ENCODE assay signal across 18 cellular contexts in genomic region chr12:42422785-42423184, GRCh38.
DNase-seq lines count a peak whose midpoint lies in the region; ATAC-seq, FAIRE-seq and TF ChIP-seq lines count a peak whose summit lies in the region.
"Had no signal": no experiment of that assay in that cellular context is flagged by ENCODE, and none has a peak within 500 bp of the region (broad histone marks: within the 10 kb centered on the region; RNA-seq: fewer than 3 reads in every experiment).

No MANE protein-coding gene starts in this region.

- ATAC-seq in GM21515 (IDR thresholded peaks at IDR 0.05; ENCODE audit: unreplicated experiment) (peak; percentile 44), HG03439 (IDR thresholded peaks at IDR 0.05; ENCODE audit: unreplicated experiment) (peak; percentile 55)
- ATAC-seq: upper lobe of right lung had no signal

- H3K4me3 ChIP-seq in esophagus squamous epithelium = no peak overlapping the region
- H3K4me3 ChIP-seq: upper lobe of right lung had no signal

- no peak for TF ChIP-seq CTCF in esophagus squamous epithelium (IDR thresholded peaks at IDR 0.05)

- H3K4me1 ChIP-seq in esophagus squamous epithelium = peaks cover 0 to 6% (median 0%) of the 10 kb centered on the region in 3 donors

- H3K4me3 Mint-ChIP-seq in activated T-helper 2 cell treated with anti-CD3 and anti-CD28 coated beads, Interferon-gamma antibody, Interleukin-2, Interleukin-4, amounts not matched to agents 10 μg/mL and 5 μg/mL and 100 μg/mL, durations not matched to agents 14 hours and 24 hours and 36 hours (ENCODE audit: low read depth) = no peak overlapping the region
- H3K4me3 Mint-ChIP-seq: activated naive CD8-positive, alpha-beta T cell had no signal

- no peaks in the 10 kb centered on the region for H3K9me3 ChIP-seq in esophagus squamous epithelium
- H3K9me3 ChIP-seq: neutrophil, upper lobe of right lung had no signal

- peaks cover 25% of the 10 kb centered on the region for H3K4me1 Mint-ChIP-seq in activated T-helper 2 cell treated with anti-CD3 and anti-CD28 coated beads, Interferon-gamma antibody, Interleukin-2, Interleukin-4, amounts not matched to agents 10 μg/mL and 5 μg/mL and 100 μg/mL, durations not matched to agents 14 hours and 24 hours and 36 hours (ENCODE audit: low read depth)

- no peak for DNase-seq in GM12892 (ENCODE audit: insufficient read length)
- no peak for DNase-seq in NCI-H2107 (lab: John Stamatoyannopoulos, UW)
- no peak for DNase-seq in posterior cingulate gyrus
- no peak for DNase-seq in esophagus squamous epithelium (lab: John Stamatoyannopoulos, UW)
- DNase-seq in activated T-helper 2 cell treated with anti-CD3 and anti-CD28 coated beads, Interferon-gamma antibody, Interleukin-2, Interleukin-4, amounts not matched to agents 10 μg/mL and 5 μg/mL and 100 μg/mL, durations not matched to agents 14 hours and 24 hours and 36 hours (ENCODE audit: low spot score) = no peak
- DNase-seq: activated CD4-positive, alpha-beta T cell treated with anti-CD3 and anti-CD28 coated beads for 48 hours; central memory CD4-positive, alpha-beta T cell; NCI-H1048; NCI-H2227 treated with DMSO at 0.1 percent for 48 hours; SIG-M5; T-helper 9 cell; upper lobe of right lung had no signal

- H3K36me3 ChIP-seq in esophagus squamous epithelium = peaks cover 0 to 6% (median 0%) of the 10 kb centered on the region in 3 donors
- H3K36me3 ChIP-seq: neutrophil, upper lobe of right lung had no signal

- 70 to 87% methylated on average over 1 of the region's 1 CpG for WGBS in esophagus squamous epithelium, 2 donors

- no peak overlapping the region for H3K27ac Mint-ChIP-seq in activated T-helper 2 cell treated with anti-CD3 and anti-CD28 coated beads, Interferon-gamma antibody, Interleukin-2, Interleukin-4, amounts not matched to agents 10 μg/mL and 5 μg/mL and 100 μg/mL, durations not matched to agents 14 hours and 24 hours and 36 hours
- H3K27ac Mint-ChIP-seq: activated naive CD8-positive, alpha-beta T cell had no signal

- FAIRE-seq in GM12892 (lab: Jason Lieb, UNC) = peak; percentile 50
- peak; percentile 65 for FAIRE-seq in islet of Langerhans (lab: Jason Lieb, UNC)
- FAIRE-seq: D721Med had no signal

- peaks cover 20% of the 10 kb centered on the region for H3K36me3 Mint-ChIP-seq in activated T-helper 2 cell treated with anti-CD3 and anti-CD28 coated beads, Interferon-gamma antibody, Interleukin-2, Interleukin-4, amounts not matched to agents 10 μg/mL and 5 μg/mL and 100 μg/mL, durations not matched to agents 14 hours and 24 hours and 36 hours (ENCODE audit: low read depth)

- no peak overlapping the region for H3K27ac ChIP-seq in esophagus squamous epithelium
- H3K27ac ChIP-seq: neutrophil, upper lobe of right lung had no signal

- H3K27me3 ChIP-seq in esophagus squamous epithelium = no peaks in the 10 kb centered on the region
- H3K27me3 ChIP-seq: neutrophil, upper lobe of right lung had no signal

- no peaks in the 10 kb centered on the region for H3K9me3 Mint-ChIP-seq in activated T-helper 2 cell treated with anti-CD3 and anti-CD28 coated beads, Interferon-gamma antibody, Interleukin-2, Interleukin-4, amounts not matched to agents 10 μg/mL and 5 μg/mL and 100 μg/mL, durations not matched to agents 14 hours and 24 hours and 36 hours

- intact Hi-C loops in posterior cingulate gyrus (cut with DNase I) (no loop called here), esophagus squamous epithelium (cut with DNase I) (no loop called here)
- intact Hi-C loops in activated T-helper 2 cell treated with anti-CD3 and anti-CD28 coated beads, Interferon-gamma antibody, Interleukin-2, Interleukin-4, amounts not matched to agents 10 μg/mL and 5 μg/mL and 100 μg/mL, durations not matched to agents 14 hours and 24 hours and 36 hours (cut with micrococcal nuclease) = no loop called here

- TF ChIP-seq POLR2A in GM12892 (IDR thresholded peaks at IDR 0.05; ENCODE audit: low read depth, low read length) (no peak), esophagus squamous epithelium (IDR thresholded peaks at IDR 0.05) (no peak)

- no peaks in the 10 kb centered on the region for H3K27me3 Mint-ChIP-seq in activated T-helper 2 cell treated with anti-CD3 and anti-CD28 coated beads, Interferon-gamma antibody, Interleukin-2, Interleukin-4, amounts not matched to agents 10 μg/mL and 5 μg/mL and 100 μg/mL, durations not matched to agents 14 hours and 24 hours and 36 hours (ENCODE audit: low read depth)
- H3K27me3 Mint-ChIP-seq: activated naive CD8-positive, alpha-beta T cell had no signal
